ENCODE assay signal across 27 cellular contexts in the genomic region with DNA sequence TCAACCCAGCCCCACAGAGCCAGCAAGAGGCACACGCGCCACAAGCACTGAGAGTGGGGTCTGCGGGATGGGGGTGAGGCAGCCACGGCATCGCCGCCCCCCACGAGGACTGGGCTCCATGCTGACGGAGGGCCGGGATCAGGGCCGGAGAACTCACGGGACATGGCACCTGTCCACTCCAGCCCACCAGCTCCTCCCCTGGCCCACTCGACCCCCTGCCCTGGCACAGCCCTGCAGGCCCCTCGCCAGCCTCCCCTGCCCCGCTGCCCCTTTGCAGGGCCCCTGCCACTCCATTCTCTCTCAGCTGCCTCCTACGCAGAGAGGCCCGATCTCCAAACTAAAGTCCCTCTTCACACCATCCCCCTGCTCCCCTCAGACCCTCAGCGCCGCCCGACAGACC.
"Had no signal": no experiment of that assay in that cellular context is flagged by ENCODE, and none has a peak within 500 bp of the region (broad histone marks: within the 10 kb centered on the region; RNA-seq: fewer than 3 reads in every experiment).

No MANE protein-coding gene starts in this region.

- H3K9me3 Mint-ChIP-seq: immature natural killer cell, neural crest cell had no signal

- H3K4me1 ChIP-seq: left lung, lower lobe of right lung, parathyroid adenoma, psoas muscle, right lobe of liver, suprapubic skin, tibial artery, upper lobe of right lung had no signal

- H3K36me3 ChIP-seq: right lobe of liver, upper lobe of right lung had no signal

- H3K27me3 ChIP-seq: left lung, neutrophil, right lobe of liver, suprapubic skin, tibial artery, upper lobe of right lung had no signal

- H3K4me2 ChIP-seq: smooth muscle cell had no signal

- H3K27ac ChIP-seq: left lung, lower lobe of right lung, neutrophil, parathyroid adenoma, psoas muscle, right lobe of liver, suprapubic skin, thoracic aorta, tibial artery, upper lobe of right lung had no signal

- H3K9ac ChIP-seq: parathyroid adenoma had no signal

- H3K4me3 Mint-ChIP-seq: immature natural killer cell; naive thymus-derived CD8-positive, alpha-beta T cell; nephron; neural crest cell; stimulated activated memory B cell treated with anti-CD40 and anti-IgM and Interleukin-4, amounts not matched to agents 10 μg/mL and 1 μg/mL and 100 μg/mL, for 72 hours had no signal

- ATAC-seq: left colon; left lung; lower lobe of right lung; naive thymus-derived CD8-positive, alpha-beta T cell; psoas muscle; right lobe of liver; stimulated activated memory B cell treated with anti-CD40 and anti-IgM and Interleukin-4, amounts not matched to agents 10 μg/mL and 1 μg/mL and 100 μg/mL, for 72 hours; upper lobe of right lung had no signal

- H3K27ac Mint-ChIP-seq: immature natural killer cell; nephron; stimulated activated memory B cell treated with anti-CD40 and anti-IgM and Interleukin-4, amounts not matched to agents 10 μg/mL and 1 μg/mL and 100 μg/mL, for 72 hours had no signal

- H3K36me3 Mint-ChIP-seq: immature natural killer cell; naive thymus-derived CD8-positive, alpha-beta T cell; stimulated activated memory B cell treated with anti-CD40 and anti-IgM and Interleukin-4, amounts not matched to agents 10 μg/mL and 1 μg/mL and 100 μg/mL, for 72 hours had no signal

- H3K27me3 Mint-ChIP-seq: naive thymus-derived CD8-positive, alpha-beta T cell; stimulated activated memory B cell treated with anti-CD40 and anti-IgM and Interleukin-4, amounts not matched to agents 10 μg/mL and 1 μg/mL and 100 μg/mL, for 72 hours had no signal

- H3K4me3 ChIP-seq: left lung, lower lobe of right lung, psoas muscle, right lobe of liver, smooth muscle cell, suprapubic skin, thoracic aorta, tibial artery, upper lobe of right lung had no signal

- DNase-seq: hypothalamus; immature natural killer cell; kidney; left colon; lower lobe of right lung; mammary epithelial cell; mesenchymal stem cell; naive thymus-derived CD8-positive, alpha-beta T cell; occipital lobe; psoas muscle; right lobe of liver; stimulated activated CD4-positive, alpha-beta T cell treated with anti-CD3 and anti-CD28 coated beads, Interleukin-1b, Interleukin-23, amount 100 ng/mL, for 48 hours; stimulated activated CD4-positive, alpha-beta T cell treated with anti-CD3 and anti-CD28 coated beads, Interleukin-2, amount 100 ng/mL, for 48 hours; stimulated activated CD4-positive, alpha-beta T cell treated with anti-CD3 and anti-CD28 coated beads, Interleukin-4, amount 100 ng/mL, for 4 hours; stimulated activated CD8-positive, alpha-beta memory T cell treated with anti-CD3 and anti-CD28 coated beads, Interleukin-4, amount 100 ng/mL, for 48 hours; stimulated activated naive CD4-positive, alpha-beta T cell treated with Interleukin-2 at 50 U/mL for 16 hours; tibial artery; upper lobe of right lung had no signal

- H3K79me2 ChIP-seq: parathyroid adenoma had no signal

- H3K9me3 ChIP-seq: left lung, lower lobe of right lung, neutrophil, psoas muscle, right lobe of liver, suprapubic skin, thoracic aorta, tibial artery, upper lobe of right lung had no signal

- H2AFZ ChIP-seq: parathyroid adenoma had no signal

- H3K4me1 Mint-ChIP-seq: immature natural killer cell; naive thymus-derived CD8-positive, alpha-beta T cell; nephron; stimulated activated memory B cell treated with anti-CD40 and anti-IgM and Interleukin-4, amounts not matched to agents 10 μg/mL and 1 μg/mL and 100 μg/mL, for 72 hours had no signal
